In the genomic region with DNA sequence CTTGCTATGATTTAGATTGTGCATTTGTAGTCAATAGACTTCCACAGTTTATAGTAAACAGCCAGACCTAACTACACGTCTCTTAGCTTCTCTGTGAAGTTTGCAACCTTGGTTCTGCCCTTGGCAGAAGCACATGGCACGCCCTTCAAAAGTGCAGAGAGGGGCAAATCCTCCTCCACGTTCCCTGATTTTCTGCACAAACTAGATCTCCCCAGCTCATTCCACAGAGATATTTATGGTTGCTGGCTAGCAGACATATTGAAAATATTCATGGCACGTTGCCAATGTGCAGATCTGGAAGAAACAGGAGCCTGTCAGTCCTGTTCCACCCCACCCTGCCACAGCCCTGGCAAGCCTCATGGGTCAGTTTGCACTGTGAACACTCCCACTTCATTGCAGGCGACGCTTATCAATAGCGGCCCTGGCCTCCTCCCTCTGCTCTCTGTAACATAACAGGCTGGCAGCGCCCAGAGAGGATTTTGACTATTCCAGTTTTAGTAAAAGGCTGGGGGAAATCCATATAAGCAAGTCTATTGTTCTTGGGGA, we compare ENCODE assay signal across 9 cellular contexts. TPM values are rescaled to one million over a fixed set of nuclear protein-coding genes. Genes with fewer than 3 reads are reported as not detected.
DNase-seq lines count a peak whose midpoint lies in the region; FAIRE-seq and TF ChIP-seq lines count a peak whose summit lies in the region.
"Had no signal": no experiment of that assay in that cellular context is flagged by ENCODE, and none has a peak within 500 bp of the region (broad histone marks: within the 10 kb centered on the region; RNA-seq: fewer than 3 reads in every experiment).

No MANE protein-coding gene starts in this region.

- no peak for TF ChIP-seq POLR2A in H54 (IDR thresholded peaks at IDR 0.05; ENCODE audit: low read depth, low read length)

- H3K9me3 ChIP-seq in fibroblast of lung (ENCODE audit: control insufficient read depth, insufficient read depth, low read depth, low read length) (no peaks in the 10 kb centered on the region), osteoblast (ENCODE audit: low read depth, low read length) (no peaks in the 10 kb centered on the region)

- FAIRE-seq in H54 (lab: Jason Lieb, UNC) = no peak
- FAIRE-seq: G401.6 had no signal

- TF ChIP-seq CTCF in fibroblast of lung (conservative IDR thresholded peaks at IDR 0.05 in 1 of 2, IDR thresholded peaks at IDR 0.05 in 1 of 2; ENCODE audit: low read depth in 1 of 2, low read length in 2 of 2) (no peak), osteoblast (IDR thresholded peaks at IDR 0.05; ENCODE audit: extremely low read depth, low read depth, low read length) (no peak)

- DNase-seq in COR-L47 (lab: John Stamatoyannopoulos, UW) (peak; percentile 37), OCI-M1 (lab: John Stamatoyannopoulos, UW) (peak; percentile 61), fibroblast of lung (ENCODE audit: low read depth in 2 of 2) (peak; percentile 36 to 63), osteoblast (ENCODE audit: insufficient read length, low spot score, missing footprints) (no peak), H54 (ENCODE audit: insufficient read length, low spot score) (no peak), NCI-H146 treated with DMSO at 0.1 percent for 48 hours (lab: John Stamatoyannopoulos, UW; ENCODE audit: unreplicated experiment) (no peak), NCI-H2081 (lab: John Stamatoyannopoulos, UW) (no peak), AG08395 (ENCODE audit: low spot score) (no peak)

- H3K9ac ChIP-seq in fibroblast of lung (ENCODE audit: insufficient read depth, low read length) = no peak overlapping the region

- H3K36me3 ChIP-seq in fibroblast of lung (ENCODE audit: control insufficient read depth, insufficient read depth, low read length) (no peaks in the 10 kb centered on the region), osteoblast (ENCODE audit: insufficient read depth, low read length) (no peaks in the 10 kb centered on the region)

- H2AFZ ChIP-seq in fibroblast of lung (ENCODE audit: low read length) (no peak overlapping the region), osteoblast (ENCODE audit: low read length) (no peak overlapping the region)

- H3K4me1 ChIP-seq in fibroblast of lung (ENCODE audit: control insufficient read depth, extremely low read depth, insufficient read depth, low read length) (peaks cover 13% of the 10 kb centered on the region), osteoblast (ENCODE audit: insufficient read depth, low read length) (peaks cover 26% of the 10 kb centered on the region)

- H4K20me1 ChIP-seq in fibroblast of lung (ENCODE audit: control insufficient read depth, extremely low read depth, insufficient read depth, low read length) (no peaks in the 10 kb centered on the region), osteoblast (ENCODE audit: insufficient read depth, low read length) (no peaks in the 10 kb centered on the region)

- H3K27ac ChIP-seq in fibroblast of lung (ENCODE audit: insufficient read depth, low read length) (peak overlapping the region; percentile 40), osteoblast (ENCODE audit: low read depth, low read length) (peak overlapping the region; percentile 64)

- H3K4me2 ChIP-seq in fibroblast of lung (ENCODE audit: extremely low read depth, insufficient read depth, low read length) (peak overlapping the region; percentile 30), osteoblast (ENCODE audit: insufficient read depth, low read length) (peak overlapping the region; percentile 24)

- H3K79me2 ChIP-seq in fibroblast of lung (ENCODE audit: control insufficient read depth, insufficient read depth, low read length) (no peaks in the 10 kb centered on the region), osteoblast (ENCODE audit: insufficient read depth, low read length) (no peaks in the 10 kb centered on the region)

- H3K4me3 ChIP-seq in fibroblast of lung (replicated peaks in 1 of 4; ENCODE audit: control extremely low read depth in 1 of 4, insufficient read depth in 1 of 4, low read depth in 3 of 4, low read length in 4 of 4) (no peak overlapping the region), osteoblast (ENCODE audit: insufficient read depth, low read length) (no peak overlapping the region)

- H3K27me3 ChIP-seq in fibroblast of lung (ENCODE audit: control insufficient read depth, insufficient read depth, low read length) (no peaks in the 10 kb centered on the region), osteoblast (ENCODE audit: insufficient read depth, low read length) (no peaks in the 10 kb centered on the region)

RNA-seq across cellular contexts. Expression of a gene that starts 6.5 kb away (rescaled TPM):
- 430 and 434 TPM in 2 replicates for total RNA-seq in fibroblast of lung
- polyA plus RNA-seq in fibroblast of lung = 333 and 398 TPM in 2 replicates
- 345 and 493 TPM in 2 replicates for polyA plus RNA-seq in fibroblast of lung (2012)
- 110 and 113 TPM in 2 replicates for polyA minus RNA-seq in fibroblast of lung (ENCODE audit: low replicate concordance)
- total RNA-seq in osteoblast = 368 and 433 TPM in 2 replicates

Comparison
In these comparisons a context has a peak if more than half of its experiments do, and no peak if none do; other contexts are left out.
1. DNase-seq: peak in COR-L47 (single experiment), OCI-M1 (single experiment) and fibroblast of lung (2 of 2); none in osteoblast (single experiment), H54 (single experiment), NCI-H146 treated with DMSO at 0.1 percent for 48 hours (single experiment), NCI-H2081 (0 of 2) and AG08395 (single experiment).